11 cellular contexts compared by ENCODE assay signal in genomic region chr5:103358305-103358996, GRCh38.
"Had no signal": no experiment of that assay in that cellular context is flagged by ENCODE, and none has a peak within 500 bp of the region (broad histone marks: within the 10 kb centered on the region; RNA-seq: fewer than 3 reads in every experiment).

No MANE protein-coding gene starts in this region.

- H3K9me3 ChIP-seq: esophagus squamous epithelium, prostate gland had no signal

- ATAC-seq: activated CD8-positive, alpha-beta T cell treated with anti-CD3 and anti-CD28 coated beads, Interleukin-2, amount 10 ng/mL, durations not matched to agents 7 days and 5 days; left colon; natural killer cell had no signal

- H3K27ac ChIP-seq: esophagus squamous epithelium, prostate gland had no signal

- H3K36me3 ChIP-seq: esophagus squamous epithelium, prostate gland had no signal

- H3K27me3 ChIP-seq: esophagus squamous epithelium had no signal

- DNase-seq: activated CD4-positive, alpha-beta T cell treated with anti-CD3 and anti-CD28 coated beads for 4 hours; activated CD8-positive, alpha-beta memory T cell treated with anti-CD3 and anti-CD28 coated beads, Interleukin-2, amount 50 U/mL, for 48 hours; activated CD8-positive, alpha-beta T cell treated with anti-CD3 and anti-CD28 coated beads, Interleukin-2, amount 10 ng/mL, durations not matched to agents 7 days and 5 days; activated naive CD8-positive, alpha-beta T cell treated with anti-CD3 and anti-CD28 coated beads, Interleukin-2, amount 10 ng/mL, durations not matched to agents 7 days and 5 days; anterior cingulate cortex; esophagus squamous epithelium; foreskin fibroblast; left colon; natural killer cell; stimulated activated CD4-positive, alpha-beta T cell treated with anti-CD3 and anti-CD28 coated beads, Interleukin-2, amount 100 ng/mL, for 48 hours had no signal

- H3K4me1 ChIP-seq: esophagus squamous epithelium, prostate gland had no signal

- H3K4me3 ChIP-seq: esophagus squamous epithelium, prostate gland had no signal
